9 cellular contexts compared by ENCODE assay signal in the genomic region with DNA sequence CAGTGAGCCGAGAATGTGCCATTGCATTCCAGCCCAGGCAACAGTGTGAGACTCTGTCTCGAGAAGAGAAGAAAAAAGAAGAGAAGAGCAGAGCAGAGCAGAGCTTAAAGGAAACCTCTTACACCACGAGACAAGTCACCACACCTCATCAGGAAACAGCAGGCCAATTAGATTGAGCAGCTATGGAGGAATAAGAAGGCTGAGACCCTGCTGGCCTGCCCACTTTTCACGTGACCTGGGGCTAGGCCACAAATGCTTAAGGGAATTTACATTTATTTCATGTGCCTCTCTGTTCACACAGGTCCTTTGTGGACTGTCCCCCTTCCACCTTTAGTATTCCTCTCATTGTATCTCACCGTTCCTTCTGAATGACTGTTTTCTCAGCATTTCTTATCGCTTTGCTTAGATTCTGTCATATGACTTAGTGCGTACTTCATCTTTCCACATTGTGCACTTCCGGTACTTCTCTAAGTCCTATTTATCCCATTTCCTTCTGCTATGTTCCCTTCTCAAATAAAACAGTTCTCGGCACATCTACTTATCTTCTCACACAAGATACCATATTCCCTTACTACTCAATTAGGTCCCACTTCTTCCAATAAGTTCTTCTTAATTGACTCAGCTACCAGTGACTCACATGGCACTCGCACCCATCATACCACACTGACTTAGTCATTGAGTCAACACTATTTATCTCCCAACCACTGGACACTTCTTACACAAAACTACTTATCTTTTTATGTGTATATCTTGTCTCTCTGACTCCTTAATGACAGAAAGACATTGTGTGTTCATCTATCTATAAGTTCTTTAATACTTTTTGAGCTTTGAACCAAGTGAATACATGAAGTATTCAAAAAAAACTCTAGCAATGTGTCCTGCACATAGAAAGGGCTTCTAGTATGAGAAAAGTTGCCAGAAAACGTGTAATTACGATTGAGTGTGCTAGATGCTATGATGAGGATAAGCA. TPM values are rescaled to one million over a fixed set of nuclear protein-coding genes. Genes with fewer than 3 reads are reported as not detected.
DNase-seq lines count a peak whose midpoint lies in the region; ATAC-seq and TF ChIP-seq lines count a peak whose summit lies in the region.
"Had no signal": no experiment of that assay in that cellular context is flagged by ENCODE, and none has a peak within 500 bp of the region (broad histone marks: within the 10 kb centered on the region; RNA-seq: fewer than 3 reads in every experiment).

No MANE protein-coding gene starts in this region.

- H3K36me3 ChIP-seq in uterus: no peaks in the 10 kb centered on the region

- H3K4me1 Mint-ChIP-seq in activated naive CD8-positive, alpha-beta T cell (ENCODE audit: low read depth): peaks cover 36% of the 10 kb centered on the region
- H3K4me1 Mint-ChIP-seq: nephron had no signal

- no peaks in the 10 kb centered on the region for H3K4me1 ChIP-seq in uterus

- peak overlapping the region; percentile 62 for H3K27ac Mint-ChIP-seq in activated naive CD8-positive, alpha-beta T cell
- H3K27ac Mint-ChIP-seq: nephron had no signal

- no peaks in the 10 kb centered on the region for H3K27me3 Mint-ChIP-seq in activated naive CD8-positive, alpha-beta T cell

- intact Hi-C loops in uterus (cut with DNase I; ENCODE audit: low total_unique reads): no loop called here

- ATAC-seq in HG03442 (IDR thresholded peaks at IDR 0.05; ENCODE audit: unreplicated experiment): no peak

- peaks cover 4% of the 10 kb centered on the region for H3K36me3 Mint-ChIP-seq in activated naive CD8-positive, alpha-beta T cell

- no peak for TF ChIP-seq POLR2A in uterus (IDR thresholded peaks at IDR 0.05)

- no peaks in the 10 kb centered on the region for H3K27me3 ChIP-seq in uterus

- no peak overlapping the region for H3K27ac ChIP-seq in uterus

- H3K9me3 Mint-ChIP-seq in activated naive CD8-positive, alpha-beta T cell (ENCODE audit: low read depth): no peaks in the 10 kb centered on the region

- no peak for TF ChIP-seq CTCF in uterus (IDR thresholded peaks at IDR 0.05)

- DNase-seq in AG08396 (ENCODE audit: low spot score) (peak; percentile 57), HT1080 (ENCODE audit: low read depth) (peak; percentile 92), kidney glomerular epithelial cell (lab: John Stamatoyannopoulos, UW) (peak; percentile 67), DMS153 (lab: John Stamatoyannopoulos, UW) (no peak), uterus (no peak), medulla oblongata (ENCODE audit: extremely low spot score) (no peak)

- no peak overlapping the region for H3K4me3 ChIP-seq in uterus

- no peaks in the 10 kb centered on the region for H3K9me3 ChIP-seq in uterus

- peak overlapping the region; percentile 24 for H3K4me3 Mint-ChIP-seq in activated naive CD8-positive, alpha-beta T cell
- H3K4me3 Mint-ChIP-seq: nephron had no signal

RNA-seq across cellular contexts. Expression of a gene that starts 11.0 kb away (rescaled TPM):
- total RNA-seq in HT1080 (2014; rRNA removed; shearing (Covaris generic)): 16.3 and 18.2 TPM in 2 replicates
- polyA plus RNA-seq in HT1080 (2015; cell fraction: cytosol; rRNA removed): 44.0 and 59.9 TPM in 2 replicates
- polyA plus RNA-seq in HT1080 (2015; cell fraction: nucleus; rRNA removed): 118 and 125 TPM in 2 replicates
- 10 to 100 TPM; 29.2 to 88.1 (median 44.0) TPM for total RNA-seq in uterus

RNA-seq across cellular contexts. Expression of a gene that starts 54.1 kb away (rescaled TPM):
- total RNA-seq in HT1080 (2014; rRNA removed; shearing (Covaris generic)): 66.8 and 71.9 TPM in 2 replicates
- 118 and 128 TPM in 2 replicates for polyA plus RNA-seq in HT1080 (2015; cell fraction: cytosol; rRNA removed)
- 91.6 and 108 TPM in 2 replicates for polyA plus RNA-seq in HT1080 (2015; cell fraction: nucleus; rRNA removed)
- 10 to 100 TPM in 3 of 4 donors, 1 to 10 TPM in 1; 9.0 to 36.1 (median 22.6) TPM for total RNA-seq in uterus

Comparison
In these comparisons a context has a peak if more than half of its experiments do, and no peak if none do; other contexts are left out.
1. DNase-seq: peak in AG08396 (single experiment), HT1080 (single experiment) and kidney glomerular epithelial cell (single experiment); none in DMS153 (single experiment), uterus (0 of 2) and medulla oblongata (single experiment).